Comparison of ENCODE assay signal across 9 cellular contexts in the genomic region with DNA sequence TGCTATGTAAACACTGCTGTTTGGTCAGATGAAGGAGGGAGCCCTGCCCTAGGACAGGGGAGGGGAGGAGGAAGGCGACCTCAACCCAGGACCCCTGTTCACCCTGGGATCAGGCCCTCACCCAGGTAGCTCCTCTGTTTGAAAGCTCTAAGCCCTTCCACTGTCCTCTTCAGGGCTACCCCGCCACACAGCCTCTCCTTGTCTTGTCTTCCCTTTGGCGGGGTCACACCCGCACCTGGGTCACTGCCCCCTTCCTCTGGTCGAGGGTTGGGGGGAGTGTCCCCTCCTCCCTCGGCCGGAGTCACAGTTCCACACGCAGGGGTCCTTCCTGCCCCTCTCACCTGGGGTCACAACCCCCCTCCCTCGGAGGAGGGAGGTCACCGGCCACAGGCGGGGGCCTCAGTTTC. TPM values are rescaled to one million over a fixed set of nuclear protein-coding genes. Genes with fewer than 3 reads are reported as not detected.
DNase-seq lines count a peak whose midpoint lies in the region; ATAC-seq and TF ChIP-seq lines count a peak whose summit lies in the region.
"Had no signal": no experiment of that assay in that cellular context is flagged by ENCODE, and none has a peak within 500 bp of the region (broad histone marks: within the 10 kb centered on the region; RNA-seq: fewer than 3 reads in every experiment).

No MANE protein-coding gene starts in this region.

- no peaks in the 10 kb centered on the region for H3K27me3 Mint-ChIP-seq in mesothelial cell of epicardium (ENCODE audit: low read depth)

- H3K9me3 Mint-ChIP-seq in mesothelial cell of epicardium, result no peaks in the 10 kb centered on the region

- peaks cover 15% of the 10 kb centered on the region for H3K36me3 ChIP-seq in HUES6 (ENCODE audit: control insufficient read depth, insufficient read depth, low read length)

- DNase-seq in GM13977 (ENCODE audit: low spot score) (peak; percentile 23), cardiac fibroblast (ENCODE audit: low read depth in 2 of 2) (no peak), mesothelial cell of epicardium (ENCODE audit: low spot score in 2 of 2, unreplicated experiment in 2 of 2) (no peak), NCI-H146 (lab: John Stamatoyannopoulos, UW) (no peak), NOMO-1 treated with DMSO at 0.1 percent for 48 hours (lab: John Stamatoyannopoulos, UW; ENCODE audit: unreplicated experiment) (no peak)
- DNase-seq in effector CD4-positive, alpha-beta T cell, result no peak

- peaks cover 9% of the 10 kb centered on the region; the same call in 1 of the 2 replicates for H3K4me1 ChIP-seq in HUES6 (ENCODE audit: control insufficient read depth, insufficient read depth, low read length)

- peak overlapping the region; percentile 78 for H3K4me3 Mint-ChIP-seq in mesothelial cell of epicardium

- ATAC-seq in GM19463 (IDR thresholded peaks at IDR 0.05; ENCODE audit: unreplicated experiment), result no peak

- H3K36me3 Mint-ChIP-seq in mesothelial cell of epicardium, result peaks cover 6% of the 10 kb centered on the region

- H3K27ac ChIP-seq in HUES6 (ENCODE audit: low read depth, low read length), result peak overlapping the region; percentile 22; the same call in 1 of the 2 replicates

- H3K27ac Mint-ChIP-seq in mesothelial cell of epicardium, result peak overlapping the region; percentile 69

- in situ Hi-C loops in GM13977 (cut with MboI; ENCODE audit: low pct_unique_long_range_greater_than_20kb, low sequenced_read_pairs, unreplicated experiment), result no loop called here

- peak overlapping the region; percentile 97 for H3K9ac ChIP-seq in HUES6 (ENCODE audit: low read length)

- peaks cover 12% of the 10 kb centered on the region for H3K4me1 Mint-ChIP-seq in mesothelial cell of epicardium

- H3K4me3 ChIP-seq in HUES6 (ENCODE audit: low read depth, low read length), result peak overlapping the region; percentile 77
- peak overlapping the region; percentile 64 to 81 for H3K4me3 ChIP-seq in cardiac fibroblast (replicated peaks in 1 of 2; ENCODE audit: low read depth in 2 of 2, low read length in 2 of 2)

- no peaks in the 10 kb centered on the region for H3K27me3 ChIP-seq in HUES6 (ENCODE audit: control insufficient read depth, insufficient read depth, low read length)

- H3K9me3 ChIP-seq in HUES6 (ENCODE audit: control insufficient read depth, insufficient read depth, low read depth, low read length), result no peaks in the 10 kb centered on the region

- TF ChIP-seq CTCF in GM13977 (IDR thresholded peaks at IDR 0.05; ENCODE audit: extremely low read depth, insufficient read depth, missing control alignments) (no peak), cardiac fibroblast (IDR thresholded peaks at IDR 0.05; ENCODE audit: low read depth, low read length) (no peak), mesothelial cell of epicardium (IDR thresholded peaks at IDR 0.05; ENCODE audit: unreplicated experiment) (no peak)

RNA-seq across cellular contexts. Expression of a gene that starts 0.5 kb away (rescaled TPM):
- total RNA-seq in mesothelial cell of epicardium, result 44.3 to 45.9 TPM (median 45.1 TPM) in 3 replicates

RNA-seq across cellular contexts. Expression of a gene that starts 12.0 kb away (rescaled TPM):
- total RNA-seq in mesothelial cell of epicardium, result 119 to 123 TPM (median 120 TPM) in 3 replicates

RNA-seq across cellular contexts. Expression of a gene that starts 13.8 kb away (rescaled TPM):
- 15.1 to 15.9 TPM (median 15.7 TPM) in 3 replicates for total RNA-seq in mesothelial cell of epicardium

RNA-seq across cellular contexts. Expression of a gene that starts 13.9 kb away (rescaled TPM):
- total RNA-seq in mesothelial cell of epicardium, result 93.4 to 96.6 TPM (median 96.5 TPM) in 3 replicates

RNA-seq across cellular contexts. Expression of a gene that starts 21.5 kb away (rescaled TPM):
- total RNA-seq in mesothelial cell of epicardium, result 0.18 to 0.36 TPM (median 0.27 TPM) in 3 replicates
- total RNA-seq: RPMI7951 had no signal
